ENCODE assay signal across 26 cellular contexts in genomic region chr6:126927841-126928240, GRCh38.
DNase-seq lines count a peak whose midpoint lies in the region; ATAC-seq and TF ChIP-seq lines count a peak whose summit lies in the region.
"Had no signal": no experiment of that assay in that cellular context is flagged by ENCODE, and none has a peak within 500 bp of the region (broad histone marks: within the 10 kb centered on the region; RNA-seq: fewer than 3 reads in every experiment).

No MANE protein-coding gene starts in this region.

- no peaks in the 10 kb centered on the region for H3K79me1 ChIP-seq in mesenchymal stem cell (replicated peaks; ENCODE audit: low read length, poor library complexity, severe bottlenecking)

- H3K27ac Mint-ChIP-seq in natural killer cell treated with Interleukin-12 subunit alpha and Interleukin-12 subunit beta and Interleukin-15 and Interleukin-18, amount 100 ng/mL, for 72 hours = no peak overlapping the region
- H3K27ac Mint-ChIP-seq: CD14-positive monocyte; CD4-positive, alpha-beta memory T cell; CD4-positive, CD25-positive, alpha-beta regulatory T cell; CD8-positive, alpha-beta memory T cell had no signal

- no peaks in the 10 kb centered on the region for H3K79me2 ChIP-seq in smooth muscle cell (ENCODE audit: low read depth)

- peaks cover 6% of the 10 kb centered on the region for H3K9me3 Mint-ChIP-seq in natural killer cell treated with Interleukin-12 subunit alpha and Interleukin-12 subunit beta and Interleukin-15 and Interleukin-18, amount 100 ng/mL, for 72 hours
- H3K9me3 Mint-ChIP-seq: CD14-positive monocyte; CD4-positive, alpha-beta memory T cell; CD4-positive, CD25-positive, alpha-beta regulatory T cell; CD8-positive, alpha-beta memory T cell had no signal

- 46% methylated on average over 3 of the region's 4 CpGs for WGBS in mesenchymal stem cell
- 18% methylated on average over 4 of the region's 4 CpGs for WGBS in smooth muscle cell (ENCODE audit: low lambda C conversion rate)

- no peak overlapping the region for H4K8ac ChIP-seq in mesenchymal stem cell (ENCODE audit: low read length)

- no peak overlapping the region for H3K14ac ChIP-seq in mesenchymal stem cell (ENCODE audit: low read length in 2 of 2)

- H3F3A ChIP-seq in smooth muscle cell (ENCODE audit: low read depth) = peaks cover 9% of the 10 kb centered on the region

- H3K4me1 ChIP-seq in mesenchymal stem cell (ENCODE audit: control insufficient read depth, insufficient read depth, low read depth, low read length) = no peaks in the 10 kb centered on the region
- H3K4me1 ChIP-seq in smooth muscle cell (ENCODE audit: low read depth) = no peaks in the 10 kb centered on the region
- H3K4me1 ChIP-seq: A549, BE2C, BLaER1 had no signal

- H3K9me3 ChIP-seq in mesenchymal stem cell (ENCODE audit: control insufficient read depth, low read length) = no peaks in the 10 kb centered on the region
- H3K9me3 ChIP-seq in smooth muscle cell (replicated peaks; ENCODE audit: low read depth) = no peaks in the 10 kb centered on the region
- H3K9me3 ChIP-seq: A549, BE2C, BLaER1 had no signal

- no peak overlapping the region for H2AK5ac ChIP-seq in mesenchymal stem cell (ENCODE audit: low read length, severe bottlenecking)

- no peak for TF ChIP-seq CTCF in smooth muscle cell (IDR thresholded peaks at IDR 0.05; ENCODE audit: borderline replicate concordance, insufficient read depth, poor library complexity, severe bottlenecking)

- no peak overlapping the region for H3K9ac ChIP-seq in mesenchymal stem cell (ENCODE audit: low read length)
- peak overlapping the region; percentile 22 for H3K9ac ChIP-seq in smooth muscle cell (ENCODE audit: low read depth)
- H3K9ac ChIP-seq: BLaER1 had no signal

- H3K27me3 ChIP-seq in mesenchymal stem cell (ENCODE audit: control insufficient read depth in 1 of 2, insufficient read depth in 1 of 2, low read length in 2 of 2) (no peaks in the 10 kb centered on the region), smooth muscle cell (ENCODE audit: low read depth) (no peaks in the 10 kb centered on the region)
- H3K27me3 ChIP-seq: BE2C, BLaER1 had no signal

- no peak overlapping the region for H3K23ac ChIP-seq in mesenchymal stem cell (ENCODE audit: low read length in 2 of 2)

- H3K18ac ChIP-seq in mesenchymal stem cell (ENCODE audit: low read depth in 1 of 2, low read length in 2 of 2) = no peak overlapping the region

- H2BK12ac ChIP-seq in mesenchymal stem cell (ENCODE audit: low read length in 2 of 2) = no peak overlapping the region

- H3K4me2 ChIP-seq in mesenchymal stem cell (ENCODE audit: low read length, poor library complexity, severe bottlenecking) (no peak overlapping the region), smooth muscle cell (peak overlapping the region; percentile 81)
- H3K4me2 ChIP-seq: A549, BLaER1 had no signal

- H2BK15ac ChIP-seq in mesenchymal stem cell (ENCODE audit: low read depth, poor library complexity, severe bottlenecking) = no peak overlapping the region

- H3K27me3 Mint-ChIP-seq in natural killer cell treated with Interleukin-12 subunit alpha and Interleukin-12 subunit beta and Interleukin-15 and Interleukin-18, amount 100 ng/mL, for 72 hours = no peaks in the 10 kb centered on the region
- H3K27me3 Mint-ChIP-seq: CD4-positive, alpha-beta memory T cell; CD4-positive, CD25-positive, alpha-beta regulatory T cell had no signal

- H3K4me1 Mint-ChIP-seq in natural killer cell treated with Interleukin-12 subunit alpha and Interleukin-12 subunit beta and Interleukin-15 and Interleukin-18, amount 100 ng/mL, for 72 hours (ENCODE audit: low read depth in 2 of 2) = no peaks in the 10 kb centered on the region
- H3K4me1 Mint-ChIP-seq: CD14-positive monocyte; CD4-positive, alpha-beta memory T cell; CD4-positive, CD25-positive, alpha-beta regulatory T cell; CD8-positive, alpha-beta memory T cell had no signal

- H2BK120ac ChIP-seq in mesenchymal stem cell (ENCODE audit: low read depth, low read length) = no peak overlapping the region

- H4K20me1 ChIP-seq in smooth muscle cell (ENCODE audit: low read depth) = no peaks in the 10 kb centered on the region
- H4K20me1 ChIP-seq: BLaER1 had no signal

- H3K27ac ChIP-seq in mesenchymal stem cell (ENCODE audit: low read length, poor library complexity, severe bottlenecking) (no peak overlapping the region), smooth muscle cell (ENCODE audit: low read depth) (peak overlapping the region; percentile 64)
- H3K27ac ChIP-seq: 22Rv1, A549, BLaER1 had no signal

- no peaks in the 10 kb centered on the region for H3K36me3 ChIP-seq in mesenchymal stem cell (ENCODE audit: control insufficient read depth in 1 of 2, insufficient read depth in 2 of 2, low read depth in 1 of 2, low read length in 2 of 2)
- no peaks in the 10 kb centered on the region for H3K36me3 ChIP-seq in smooth muscle cell (ENCODE audit: low read depth)
- H3K36me3 ChIP-seq: BE2C, BLaER1 had no signal

- DNase-seq in amniotic epithelial cell (ENCODE audit: low read depth) = peak; percentile 70
- peak; percentile 11 for DNase-seq in foreskin melanocyte
- peak; percentile 88 for DNase-seq in mesenchymal stem cell
- no peak for DNase-seq in smooth muscle cell (lab: John Stamatoyannopoulos, UW; ENCODE audit: unreplicated experiment)
- DNase-seq in Ammon's horn (ENCODE audit: low spot score) = no peak
- DNase-seq in natural killer cell treated with Interleukin-12 subunit alpha and Interleukin-12 subunit beta and Interleukin-15 and Interleukin-18, amount 100 ng/mL, for 72 hours (ENCODE audit: low spot score) = no peak
- DNase-seq: AML-193; BE2C; C1 segment of cervical spinal cord; CD4-positive, alpha-beta memory T cell; CD4-positive, CD25-positive, alpha-beta regulatory T cell; CD8-positive, alpha-beta memory T cell; COR-L47; DMS 273 treated with DMSO at 0.1 percent for 48 hours; DMS153; DMS53; DMS79; DND-41; EL; GDM1 had no signal

- no peak overlapping the region for H4K91ac ChIP-seq in mesenchymal stem cell (ENCODE audit: low read length)

- no peak overlapping the region for H2BK5ac ChIP-seq in mesenchymal stem cell (ENCODE audit: low read depth, low read length, poor library complexity, severe bottlenecking)

- H3K4ac ChIP-seq in mesenchymal stem cell (ENCODE audit: low read depth in 1 of 2, low read length in 2 of 2) = no peak overlapping the region

- H3K4me3 Mint-ChIP-seq in natural killer cell treated with Interleukin-12 subunit alpha and Interleukin-12 subunit beta and Interleukin-15 and Interleukin-18, amount 100 ng/mL, for 72 hours = no peak overlapping the region
- H3K4me3 Mint-ChIP-seq: CD14-positive monocyte; CD4-positive, CD25-positive, alpha-beta regulatory T cell; CD8-positive, alpha-beta memory T cell had no signal

- no peak for ATAC-seq in HG03139 (IDR thresholded peaks at IDR 0.05; ENCODE audit: unreplicated experiment)
- no peak for ATAC-seq in natural killer cell treated with Interleukin-12 subunit alpha and Interleukin-12 subunit beta and Interleukin-15 and Interleukin-18, amount 100 ng/mL, for 72 hours
- ATAC-seq: A549, GM12878 had no signal

- no peak overlapping the region for H3K4me3 ChIP-seq in mesenchymal stem cell (ENCODE audit: insufficient read depth in 1 of 2, low read depth in 1 of 2, low read length in 2 of 2)
- H3K4me3 ChIP-seq in smooth muscle cell = peak overlapping the region; percentile 16
- H3K4me3 ChIP-seq: A549, BLaER1, GM12878 had no signal

- H2AFZ ChIP-seq in mesenchymal stem cell (ENCODE audit: low read depth, low read length) (no peak overlapping the region), smooth muscle cell (ENCODE audit: low read depth) (peak overlapping the region; percentile 62)

- no peaks in the 10 kb centered on the region for H3K36me3 Mint-ChIP-seq in natural killer cell treated with Interleukin-12 subunit alpha and Interleukin-12 subunit beta and Interleukin-15 and Interleukin-18, amount 100 ng/mL, for 72 hours
- H3K36me3 Mint-ChIP-seq: CD14-positive monocyte; CD4-positive, alpha-beta memory T cell; CD4-positive, CD25-positive, alpha-beta regulatory T cell; CD8-positive, alpha-beta memory T cell had no signal

Comparison
In these comparisons a context has a peak if more than half of its experiments do, and no peak if none do; other contexts are left out.
1. DNase-seq: peak in amniotic epithelial cell (single experiment), foreskin melanocyte (single experiment) and mesenchymal stem cell (single experiment); none in smooth muscle cell (single experiment), Ammon's horn (single experiment) and natural killer cell treated with Interleukin-12 subunit alpha and Interleukin-12 subunit beta and Interleukin-15 and Interleukin-18, amount 100 ng/mL, for 72 hours (single experiment).